ENCODE assay signal across 8 cellular contexts in genomic region chr3:148309390-148310035, GRCh38.
DNase-seq lines count a peak whose midpoint lies in the region; ATAC-seq and TF ChIP-seq lines count a peak whose summit lies in the region.

No MANE protein-coding gene starts in this region.

- H3K9me3 ChIP-seq in upper lobe of left lung: no peaks in the 10 kb centered on the region

- H3K4me3 Mint-ChIP-seq in activated CD4-positive, alpha-beta T cell treated with anti-CD3 and anti-CD28 coated beads, Interleukin-2, amount 10 ng/mL, durations not matched to agents 24 days and 14 days: no peak overlapping the region

- no peak for TF ChIP-seq EP300 in upper lobe of left lung (IDR thresholded peaks at IDR 0.05)

- TF ChIP-seq CTCF in upper lobe of left lung (IDR thresholded peaks at IDR 0.05) (peak in 4 of 6 experiments; percentile 12 to 34 (median 25)), coronary artery (IDR thresholded peaks at IDR 0.05) (no peak)

- peak; percentile 58 for DNase-seq in activated CD4-positive, alpha-beta T cell treated with anti-CD3 and anti-CD28 coated beads, Interleukin-2, amount 10 ng/mL, durations not matched to agents 24 days and 14 days
- no peak for DNase-seq in activated CD4-positive, alpha-beta T cell treated with anti-CD3 and anti-CD28 coated beads for 4 hours
- peak; percentile 38 for DNase-seq in SK-N-DZ (ENCODE audit: low spot score)
- peak; percentile 44 for DNase-seq in foreskin melanocyte
- DNase-seq in upper lobe of left lung: no peak
- DNase-seq in coronary artery (ENCODE audit: low spot score): no peak

- H3K4me1 Mint-ChIP-seq in activated CD4-positive, alpha-beta T cell treated with anti-CD3 and anti-CD28 coated beads, Interleukin-2, amount 10 ng/mL, durations not matched to agents 24 days and 14 days: no peaks in the 10 kb centered on the region

- WGBS in upper lobe of left lung, 2 donors: 34 to 54% methylated on average over 4 of the region's 4 CpGs

- H3K9me3 Mint-ChIP-seq in activated CD4-positive, alpha-beta T cell treated with anti-CD3 and anti-CD28 coated beads, Interleukin-2, amount 10 ng/mL, durations not matched to agents 24 days and 14 days: no peaks in the 10 kb centered on the region

- intact Hi-C loops in activated CD4-positive, alpha-beta T cell treated with anti-CD3 and anti-CD28 coated beads, Interleukin-2, amount 10 ng/mL, durations not matched to agents 24 days and 14 days (cut with micrococcal nuclease): loop anchor here (10.0 kb wide), 2 partner anchors 155 to 635 kb away; no protein-coding TSS in a partner anchor

- ATAC-seq in GM21529 (IDR thresholded peaks at IDR 0.05; ENCODE audit: unreplicated experiment): peak; percentile 81
- ATAC-seq in HG03575 (IDR thresholded peaks at IDR 0.05; ENCODE audit: extremely low read depth, insufficient number of reproducible peaks, low FRiP score, unreplicated experiment): peak; percentile 72
- peak in 1 of 2 donors; percentile 70 for ATAC-seq in upper lobe of left lung (ENCODE audit: low FRiP score in 2 of 2)

- H3K27ac Mint-ChIP-seq in activated CD4-positive, alpha-beta T cell treated with anti-CD3 and anti-CD28 coated beads, Interleukin-2, amount 10 ng/mL, durations not matched to agents 24 days and 14 days: no peak overlapping the region

- H3K36me3 Mint-ChIP-seq in activated CD4-positive, alpha-beta T cell treated with anti-CD3 and anti-CD28 coated beads, Interleukin-2, amount 10 ng/mL, durations not matched to agents 24 days and 14 days (ENCODE audit: low read depth): no peaks in the 10 kb centered on the region

- no peaks in the 10 kb centered on the region for H3K36me3 ChIP-seq in upper lobe of left lung

- no peak overlapping the region for H3K4me3 ChIP-seq in upper lobe of left lung
- no peak overlapping the region for H3K4me3 ChIP-seq in coronary artery

- no peaks in the 10 kb centered on the region for H3K27me3 ChIP-seq in upper lobe of left lung

- no peak overlapping the region for H3K27ac ChIP-seq in upper lobe of left lung
- no peak overlapping the region for H3K27ac ChIP-seq in coronary artery

- H3K4me1 ChIP-seq in upper lobe of left lung: no peaks in the 10 kb centered on the region

- TF ChIP-seq POLR2A in upper lobe of left lung (IDR thresholded peaks at IDR 0.05): no peak

- peaks cover 2% of the 10 kb centered on the region for H3K27me3 Mint-ChIP-seq in activated CD4-positive, alpha-beta T cell treated with anti-CD3 and anti-CD28 coated beads, Interleukin-2, amount 10 ng/mL, durations not matched to agents 24 days and 14 days

Comparison
In these comparisons a context has a peak if more than half of its experiments do, and no peak if none do; other contexts are left out.
1. DNase-seq: peak in activated CD4-positive, alpha-beta T cell treated with anti-CD3 and anti-CD28 coated beads, Interleukin-2, amount 10 ng/mL, durations not matched to agents 24 days and 14 days (single experiment), SK-N-DZ (single experiment) and foreskin melanocyte (single experiment); none in activated CD4-positive, alpha-beta T cell treated with anti-CD3 and anti-CD28 coated beads for 4 hours (0 of 2), upper lobe of left lung (0 of 2) and coronary artery (single experiment).